ENCODE assay signal across 2 cellular contexts in the genomic region with DNA sequence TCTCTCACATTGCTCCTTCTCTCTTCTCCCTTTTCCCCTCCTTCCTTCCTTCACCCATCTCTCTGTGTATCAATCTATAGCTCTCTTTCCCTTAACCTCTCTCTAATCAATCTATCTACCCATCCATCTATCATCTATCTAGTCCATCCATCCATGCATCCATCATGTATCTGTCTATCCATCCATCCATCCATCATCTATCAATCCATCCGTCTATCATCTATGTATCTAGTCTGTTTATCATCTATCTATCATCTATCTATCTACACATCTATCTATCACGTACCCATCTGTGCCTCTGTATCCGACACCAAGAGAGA.
TF ChIP-seq lines count a peak whose summit lies in the region.

No MANE protein-coding gene starts in this region.

TF ChIP-seq in H1, 55 proteins besides CTCF, POLR2A, EP300 and RAD21:
- TF ChIP-seq HDAC6 (IDR thresholded peaks at IDR 0.05; ENCODE audit: low read depth, low read length) (no peak), SP2 (IDR thresholded peaks at IDR 0.05; ENCODE audit: low read length) (no peak), TAF7 (optimal IDR thresholded peaks at IDR 0.05; ENCODE audit: borderline replicate concordance, low read depth, low read length) (no peak), CREB1 (IDR thresholded peaks at IDR 0.05) (no peak), POLR2AphosphoS5 (IDR thresholded peaks at IDR 0.05; ENCODE audit: low read depth, low read length) (no peak), TEAD4 (IDR thresholded peaks at IDR 0.05; ENCODE audit: low read depth, low read length) (no peak)
- TF ChIP-seq, protein P1, sequence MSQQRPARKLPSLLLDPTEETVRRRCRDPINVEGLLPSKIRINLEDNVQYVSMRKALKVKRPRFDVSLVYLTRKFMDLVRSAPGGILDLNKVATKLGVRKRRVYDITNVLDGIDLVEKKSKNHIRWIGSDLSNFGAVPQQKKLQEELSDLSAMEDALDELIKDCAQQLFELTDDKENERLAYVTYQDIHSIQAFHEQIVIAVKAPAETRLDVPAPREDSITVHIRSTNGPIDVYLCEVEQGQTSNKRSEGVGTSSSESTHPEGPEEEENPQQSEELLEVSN (IDR thresholded peaks at IDR 0.05): no peak

TF ChIP-seq in neural cell, 6 proteins besides CTCF, POLR2A, EP300 and RAD21:
- TF ChIP-seq MXI1 (conservative IDR thresholded peaks at IDR 0.05; ENCODE audit: poor library complexity, severe bottlenecking) (no peak), POLR2AphosphoS5 (IDR thresholded peaks at IDR 0.05) (no peak), TAF1 (IDR thresholded peaks at IDR 0.05; ENCODE audit: low read depth) (no peak), SMC3 (conservative IDR thresholded peaks at IDR 0.05; ENCODE audit: poor library complexity) (no peak), EZH2 (IDR thresholded peaks at IDR 0.05; ENCODE audit: borderline replicate concordance, insufficient read depth, low read length, poor library complexity, severe bottlenecking) (no peak)
- TF ChIP-seq, protein P2, sequence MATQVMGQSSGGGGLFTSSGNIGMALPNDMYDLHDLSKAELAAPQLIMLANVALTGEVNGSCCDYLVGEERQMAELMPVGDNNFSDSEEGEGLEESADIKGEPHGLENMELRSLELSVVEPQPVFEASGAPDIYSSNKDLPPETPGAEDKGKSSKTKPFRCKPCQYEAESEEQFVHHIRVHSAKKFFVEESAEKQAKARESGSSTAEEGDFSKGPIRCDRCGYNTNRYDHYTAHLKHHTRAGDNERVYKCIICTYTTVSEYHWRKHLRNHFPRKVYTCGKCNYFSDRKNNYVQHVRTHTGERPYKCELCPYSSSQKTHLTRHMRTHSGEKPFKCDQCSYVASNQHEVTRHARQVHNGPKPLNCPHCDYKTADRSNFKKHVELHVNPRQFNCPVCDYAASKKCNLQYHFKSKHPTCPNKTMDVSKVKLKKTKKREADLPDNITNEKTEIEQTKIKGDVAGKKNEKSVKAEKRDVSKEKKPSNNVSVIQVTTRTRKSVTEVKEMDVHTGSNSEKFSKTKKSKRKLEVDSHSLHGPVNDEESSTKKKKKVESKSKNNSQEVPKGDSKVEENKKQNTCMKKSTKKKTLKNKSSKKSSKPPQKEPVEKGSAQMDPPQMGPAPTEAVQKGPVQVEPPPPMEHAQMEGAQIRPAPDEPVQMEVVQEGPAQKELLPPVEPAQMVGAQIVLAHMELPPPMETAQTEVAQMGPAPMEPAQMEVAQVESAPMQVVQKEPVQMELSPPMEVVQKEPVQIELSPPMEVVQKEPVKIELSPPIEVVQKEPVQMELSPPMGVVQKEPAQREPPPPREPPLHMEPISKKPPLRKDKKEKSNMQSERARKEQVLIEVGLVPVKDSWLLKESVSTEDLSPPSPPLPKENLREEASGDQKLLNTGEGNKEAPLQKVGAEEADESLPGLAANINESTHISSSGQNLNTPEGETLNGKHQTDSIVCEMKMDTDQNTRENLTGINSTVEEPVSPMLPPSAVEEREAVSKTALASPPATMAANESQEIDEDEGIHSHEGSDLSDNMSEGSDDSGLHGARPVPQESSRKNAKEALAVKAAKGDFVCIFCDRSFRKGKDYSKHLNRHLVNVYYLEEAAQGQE (IDR thresholded peaks at IDR 0.05; ENCODE audit: borderline replicate concordance): no peak
